In the genomic region with DNA sequence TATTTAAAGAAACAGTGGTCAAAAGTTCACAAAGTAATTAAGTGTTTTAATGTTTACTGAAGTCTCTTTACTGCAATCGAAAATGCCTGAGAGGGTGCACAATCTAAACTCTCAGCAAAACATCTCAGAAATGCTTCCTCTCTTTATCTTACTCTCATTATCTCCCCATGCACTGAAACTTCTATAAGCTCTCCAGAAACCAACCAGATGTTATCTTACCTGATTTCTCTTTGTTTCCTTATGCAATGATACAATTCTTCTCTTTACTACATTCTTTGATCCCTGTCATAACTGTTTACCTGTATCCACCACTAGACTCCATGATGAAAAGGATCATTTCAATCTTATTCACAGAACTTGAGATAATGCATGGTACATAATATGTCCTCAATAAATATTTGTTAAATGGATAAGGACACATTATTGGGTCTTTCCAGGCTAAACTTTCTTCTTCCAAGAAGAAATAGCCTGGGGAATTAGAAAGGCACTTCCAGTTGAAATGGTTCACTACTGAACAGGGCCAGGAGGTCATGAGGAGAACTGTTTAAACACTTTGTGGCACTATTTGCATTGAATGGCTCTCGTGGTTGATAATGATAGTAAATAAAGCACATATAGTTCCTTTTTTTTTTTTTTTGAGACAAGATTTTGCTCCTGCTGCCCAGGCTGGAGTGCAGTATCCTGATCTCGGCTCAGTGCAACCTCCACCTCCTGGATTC, we compare ENCODE assay signal across 23 cellular contexts. TPM values are rescaled to one million over a fixed set of nuclear protein-coding genes. Genes with fewer than 3 reads are reported as not detected.
DNase-seq lines count a peak whose midpoint lies in the region; ATAC-seq and TF ChIP-seq lines count a peak whose summit lies in the region.
"Had no signal": no experiment of that assay in that cellular context is flagged by ENCODE, and none has a peak within 500 bp of the region (broad histone marks: within the 10 kb centered on the region; RNA-seq: fewer than 3 reads in every experiment).

No MANE protein-coding gene starts in this region.

- no peaks in the 10 kb centered on the region for H3K79me2 ChIP-seq in PC-9 (ENCODE audit: low read depth)

- H3K9me3 ChIP-seq in Caco-2 = no peaks in the 10 kb centered on the region
- no peaks in the 10 kb centered on the region for H3K9me3 ChIP-seq in PC-9 (ENCODE audit: insufficient read depth, low read depth)
- no peaks in the 10 kb centered on the region for H3K9me3 ChIP-seq in heart left ventricle

- ATAC-seq in GM21717 (IDR thresholded peaks at IDR 0.05; ENCODE audit: unreplicated experiment) (peak; percentile 56), left colon (peak; percentile 16), HG02759 (IDR thresholded peaks at IDR 0.05; ENCODE audit: unreplicated experiment) (no peak), heart left ventricle (no peak), HG03175 (IDR thresholded peaks at IDR 0.05; ENCODE audit: unreplicated experiment) (no peak)
- ATAC-seq: GM12878, PC-3 had no signal

- intact Hi-C loops in Caco-2 (cut with micrococcal nuclease; ENCODE audit: unreplicated experiment) (loop anchor here (1.0 to 5.0 kb wide), 8 partner anchors 9 to 680 kb away; a partner anchor contains a TSS), PC-9 (cut with micrococcal nuclease; ENCODE audit: unreplicated experiment) (no loop called here), left colon (cut with DNase I, micrococcal nuclease) (no loop called here), heart left ventricle (cut with DNase I) (no loop called here)

- H3K27me3 ChIP-seq in Caco-2 (replicated peaks; ENCODE audit: control insufficient read depth, insufficient read depth, low read length) (no peaks in the 10 kb centered on the region), PC-9 (ENCODE audit: insufficient read depth, low read depth) (no peaks in the 10 kb centered on the region), heart left ventricle (no peaks in the 10 kb centered on the region)

- H3K4me1 Mint-ChIP-seq in Caco-2 (ENCODE audit: low read depth, unreplicated experiment) = peaks cover 45% of the 10 kb centered on the region
- peaks cover 7% of the 10 kb centered on the region for H3K4me1 Mint-ChIP-seq in osteocyte (ENCODE audit: unreplicated experiment)
- H3K4me1 Mint-ChIP-seq: B cell had no signal

- H2AFZ ChIP-seq in PC-9 = no peak overlapping the region; the same call in 1 of the 2 replicates

- H3K27ac Mint-ChIP-seq in Caco-2 (ENCODE audit: unreplicated experiment) (peak overlapping the region; percentile 86), osteocyte (ENCODE audit: unreplicated experiment) (no peak overlapping the region)
- H3K27ac Mint-ChIP-seq: B cell had no signal

- CTCF ChIA-PET in Caco-2 (lab: Charles Lee) = interaction anchor here (0.5 to 1.2 kb wide), 5 partner anchors 18 to 28 kb away, joined by 3 to 7 read pairs (median 5); a partner anchor contains a TSS
- CTCF ChIA-PET in PC-9 (lab: Charles Lee) = no interaction called here

- peak overlapping the region; percentile 65 for H3K27ac ChIP-seq in PC-9
- no peak overlapping the region for H3K27ac ChIP-seq in heart left ventricle
- H3K27ac ChIP-seq: HL-60, SK-N-MC had no signal

- no peak for TF ChIP-seq CTCF in Caco-2 (IDR thresholded peaks at IDR 0.05; ENCODE audit: insufficient read depth in 1 of 2, low read depth in 1 of 2, low read length in 1 of 2, severe bottlenecking in 1 of 2, unreplicated experiment in 1 of 2)
- no peak for TF ChIP-seq CTCF in PC-9 (conservative IDR thresholded peaks at IDR 0.05)
- no peak for TF ChIP-seq CTCF in osteocyte (IDR thresholded peaks at IDR 0.05)
- TF ChIP-seq CTCF in heart left ventricle (IDR thresholded peaks at IDR 0.05) = no peak

- H3K4me3 ChIP-seq in Caco-2 (ENCODE audit: low read depth, low read length) (no peak overlapping the region), PC-9 (no peak overlapping the region), heart left ventricle (no peak overlapping the region)
- H3K4me3 ChIP-seq: GM12878, SK-N-MC had no signal

- H3F3A ChIP-seq in PC-9 (ENCODE audit: insufficient read depth, low read depth) = peaks cover 16% of the 10 kb centered on the region

- H3K36me3 Mint-ChIP-seq in Caco-2 (ENCODE audit: insufficient read depth, unreplicated experiment) (peaks cover 17% of the 10 kb centered on the region), osteocyte (ENCODE audit: unreplicated experiment) (no peaks in the 10 kb centered on the region)
- H3K36me3 Mint-ChIP-seq: CD14-positive monocyte had no signal

- BruUV-seq in Caco-2 (replicated peaks; lab: Mats Ljungman, UMichigan) (no TSS peak), PC-9 (replicated peaks; lab: Mats Ljungman, UMichigan) (no TSS peak)

- peak overlapping the region; percentile 43 for H3K4me2 ChIP-seq in PC-9

- H3K9me2 ChIP-seq in PC-9 (ENCODE audit: insufficient read depth) = no peaks in the 10 kb centered on the region

- DNase-seq in Caco-2 (peak; percentile 79 to 82), PC-9 (peak in 1 of 2 experiments; percentile 81), left colon (no peak), osteocyte (ENCODE audit: extremely low spot score, unreplicated experiment) (no peak), heart left ventricle (no peak)
- DNase-seq: DMS79 treated with DMSO at 0.1 percent for 48 hours, KBM-7, NCI-H1105 treated with DMSO at 0.1 percent for 48 hours, NCI-H2029 treated with DMSO at 0.1 percent for 48 hours, NCI-H446, NCI-H526, PC-3, RPMI8226, SHP77 treated with DMSO at 0.1 percent for 48 hours, SW 1271 had no signal

- WGBS in heart left ventricle, 4 donors = 62 to 73% (median 68%) methylated on average over 3 of the region's 3 CpGs

- H3K4me1 ChIP-seq in Caco-2 (peaks cover 56% of the 10 kb centered on the region), PC-9 (replicated peaks; ENCODE audit: insufficient read depth) (peaks cover 41% of the 10 kb centered on the region), heart left ventricle (no peaks in the 10 kb centered on the region)

- H3K9me3 Mint-ChIP-seq in Caco-2 (ENCODE audit: unreplicated experiment) (peaks cover 9% of the 10 kb centered on the region), osteocyte (ENCODE audit: unreplicated experiment) (no peaks in the 10 kb centered on the region)
- H3K9me3 Mint-ChIP-seq: CD14-positive monocyte had no signal

- no peaks in the 10 kb centered on the region for H4K20me1 ChIP-seq in PC-9 (ENCODE audit: insufficient read depth)

- POLR2A ChIA-PET in Caco-2 (lab: Charles Lee) = interaction anchor here (0.6 to 2.3 kb wide), 4 partner anchors 14 to 352 kb away, joined by 3 to 23 read pairs (median 4); a partner anchor contains a TSS
- POLR2A ChIA-PET in PC-9 (lab: Charles Lee; ENCODE audit: unreplicated experiment) = interaction anchor here (0.6 kb wide), 1 partner anchor 22 kb away, joined by 8 read pairs; no protein-coding TSS in a partner anchor

- H3K4me3 Mint-ChIP-seq in Caco-2 (ENCODE audit: unreplicated experiment) (peak overlapping the region; percentile 55), osteocyte (ENCODE audit: unreplicated experiment) (no peak overlapping the region)
- H3K4me3 Mint-ChIP-seq: B cell, CD14-positive monocyte had no signal

- no peaks in the 10 kb centered on the region for H3K27me3 Mint-ChIP-seq in Caco-2 (ENCODE audit: insufficient read depth, unreplicated experiment)
- H3K27me3 Mint-ChIP-seq in osteocyte (ENCODE audit: unreplicated experiment) = peaks cover 6% of the 10 kb centered on the region
- H3K27me3 Mint-ChIP-seq: B cell had no signal

- no peak for TF ChIP-seq POLR2A in heart left ventricle (IDR thresholded peaks at IDR 0.05)

- H3K36me3 ChIP-seq in Caco-2 (ENCODE audit: control insufficient read depth, insufficient read depth, low read length) = no peaks in the 10 kb centered on the region
- H3K36me3 ChIP-seq in PC-9 (ENCODE audit: low read depth) = no peaks in the 10 kb centered on the region
- no peaks in the 10 kb centered on the region for H3K36me3 ChIP-seq in heart left ventricle

RNA-seq across cellular contexts. Expression of a gene that starts 20.1 kb away (rescaled TPM):
- 418 and 426 TPM in 2 replicates for total RNA-seq in Caco-2 (2022)
- total RNA-seq in PC-9 (2021) = 234 and 289 TPM in 2 replicates
- total RNA-seq in left colon = 100 to 1,000 TPM; 399 TPM
- total RNA-seq in osteocyte = 144 and 154 TPM in 2 replicates
- 100 to 1,000 TPM; 373 to 748 (median 549) TPM for total RNA-seq in heart left ventricle
- 100 to 1,000 TPM; 179 to 396 TPM for polyA plus RNA-seq in heart left ventricle

Comparison
In these comparisons a context has a peak if more than half of its experiments do, and no peak if none do; other contexts are left out.
1. DNase-seq: peak in Caco-2 (2 of 2); none in left colon (0 of 2), osteocyte (single experiment) and heart left ventricle (0 of 5).
2. ATAC-seq: peak in GM21717 (single experiment) and left colon (single experiment); none in HG02759 (single experiment), heart left ventricle (0 of 4) and HG03175 (single experiment).